8 cellular contexts compared by ENCODE assay signal in genomic region chr2:208064220-208064951, GRCh38. TPM values are rescaled to one million over a fixed set of nuclear protein-coding genes. Genes with fewer than 3 reads are reported as not detected.
A peak's percentile ranks its signal among the peaks of the same experiment; 100 is the strongest.
DNase-seq lines count a peak whose midpoint lies in the region; ATAC-seq and TF ChIP-seq lines count a peak whose summit lies in the region.

No MANE protein-coding gene starts in this region.

- ATAC-seq in GM18868 (IDR thresholded peaks at IDR 0.05; ENCODE audit: unreplicated experiment) (peak; percentile 85), HG02970 (IDR thresholded peaks at IDR 0.05; ENCODE audit: low FRiP score, unreplicated experiment) (peak; percentile 68)

- peaks cover 5 to 9% of the 10 kb centered on the region in 2 experiments for H3K27me3 ChIP-seq in mesenchymal stem cell (ENCODE audit: control insufficient read depth in 1 of 2, insufficient read depth in 1 of 2, low read length in 2 of 2)
- no peaks in the 10 kb centered on the region for H3K27me3 ChIP-seq in endodermal cell (ENCODE audit: control insufficient read depth, insufficient read depth, low read length, poor library complexity, severe bottlenecking)
- H3K27me3 ChIP-seq in hepatocyte: no peaks in the 10 kb centered on the region

- no peaks in the 10 kb centered on the region for H4K20me1 ChIP-seq in hepatocyte (ENCODE audit: insufficient read depth, poor library complexity, severe bottlenecking)

- H3K4me3 ChIP-seq in mesenchymal stem cell (ENCODE audit: insufficient read depth in 1 of 2, low read depth in 1 of 2, low read length in 2 of 2) (no peak overlapping the region), endodermal cell (ENCODE audit: low read length) (no peak overlapping the region), hepatocyte (no peak overlapping the region)

- no peak overlapping the region for H2AK5ac ChIP-seq in mesenchymal stem cell (ENCODE audit: low read length, severe bottlenecking)

- TF ChIP-seq CTCF in endodermal cell (conservative IDR thresholded peaks at IDR 0.05) (no peak), hepatocyte (IDR thresholded peaks at IDR 0.05; ENCODE audit: poor library complexity) (no peak)

- no peaks in the 10 kb centered on the region for H3K36me3 Mint-ChIP-seq in endodermal cell (ENCODE audit: low read depth)

- H3K27ac ChIP-seq in mesenchymal stem cell (ENCODE audit: low read length, poor library complexity, severe bottlenecking): peak overlapping the region; percentile 64
- H3K27ac ChIP-seq in endodermal cell (ENCODE audit: low read depth, low read length): no peak overlapping the region
- no peak overlapping the region for H3K27ac ChIP-seq in hepatocyte
- H3K27ac ChIP-seq in caudate nucleus (ENCODE audit: low read depth, low read length): no peak overlapping the region

- H2AFZ ChIP-seq in mesenchymal stem cell (ENCODE audit: low read depth, low read length) (no peak overlapping the region), hepatocyte (no peak overlapping the region)

- H3K36me3 ChIP-seq in mesenchymal stem cell (ENCODE audit: control insufficient read depth in 1 of 2, insufficient read depth in 2 of 2, low read depth in 1 of 2, low read length in 2 of 2) (no peaks in the 10 kb centered on the region), endodermal cell (ENCODE audit: control insufficient read depth, insufficient read depth, low read length) (no peaks in the 10 kb centered on the region), hepatocyte (replicated peaks; ENCODE audit: insufficient read depth, low read depth) (no peaks in the 10 kb centered on the region)

- no peak overlapping the region for H3K23ac ChIP-seq in mesenchymal stem cell (ENCODE audit: low read length in 2 of 2)

- no peaks in the 10 kb centered on the region for H3K79me1 ChIP-seq in mesenchymal stem cell (replicated peaks; ENCODE audit: low read length, poor library complexity, severe bottlenecking)

- H3K4me3 Mint-ChIP-seq in endodermal cell: no peak overlapping the region

- DNase-seq in SIG-M5 (lab: John Stamatoyannopoulos, UW): peak; percentile 26
- peak; percentile 90 for DNase-seq in mesenchymal stem cell
- DNase-seq in endodermal cell: no peak
- no peak for DNase-seq in cerebellar nuclear complex (lab: John Stamatoyannopoulos, UW)
- DNase-seq in hepatocyte (ENCODE audit: low spot score): no peak
- DNase-seq in caudate nucleus (lab: John Stamatoyannopoulos, UW): no peak

- H3K9ac ChIP-seq in mesenchymal stem cell (ENCODE audit: low read length) (no peak overlapping the region), endodermal cell (ENCODE audit: extremely low read depth, low read length, poor library complexity, severe bottlenecking) (no peak overlapping the region)

- H3K27me3 Mint-ChIP-seq in endodermal cell (ENCODE audit: insufficient read depth): no peaks in the 10 kb centered on the region

- no peak overlapping the region for H2BK12ac ChIP-seq in mesenchymal stem cell (ENCODE audit: low read length in 2 of 2)

- no peak overlapping the region for H3K14ac ChIP-seq in mesenchymal stem cell (ENCODE audit: low read length in 2 of 2)

- no peaks in the 10 kb centered on the region for H3K4me1 Mint-ChIP-seq in endodermal cell

- H3K9me2 ChIP-seq in hepatocyte (replicated peaks; ENCODE audit: insufficient read depth): no peaks in the 10 kb centered on the region

- peaks cover 4% of the 10 kb centered on the region for H3K4me1 ChIP-seq in mesenchymal stem cell (ENCODE audit: control insufficient read depth, insufficient read depth, low read depth, low read length)
- no peaks in the 10 kb centered on the region for H3K4me1 ChIP-seq in endodermal cell (ENCODE audit: control insufficient read depth, insufficient read depth, low read length)
- no peaks in the 10 kb centered on the region for H3K4me1 ChIP-seq in hepatocyte (ENCODE audit: insufficient read depth)

- no peaks in the 10 kb centered on the region for H3K79me2 ChIP-seq in hepatocyte

- peak overlapping the region in 1 of 2 experiments; percentile 52 for H3K18ac ChIP-seq in mesenchymal stem cell (ENCODE audit: low read depth in 1 of 2, low read length in 2 of 2)

- no peaks in the 10 kb centered on the region for H3K9me3 ChIP-seq in mesenchymal stem cell (ENCODE audit: control insufficient read depth, low read length)
- H3K9me3 ChIP-seq in endodermal cell (ENCODE audit: control insufficient read depth, low read length): no peaks in the 10 kb centered on the region
- no peaks in the 10 kb centered on the region for H3K9me3 ChIP-seq in hepatocyte (ENCODE audit: low read depth)

- WGBS in mesenchymal stem cell: 83% methylated on average over 7 of the region's 8 CpGs
- 79 to 80% methylated on average over 6 to 8 of the region's 8 CpGs for WGBS in endodermal cell (ENCODE audit: insufficient coverage in 1 of 2, insufficient read length in 1 of 2), 2 experiments
- 88% methylated on average over 8 of the region's 8 CpGs for WGBS in hepatocyte (ENCODE audit: low lambda C conversion rate, missing lambda C conversion rate)

- no peak overlapping the region for H2BK120ac ChIP-seq in mesenchymal stem cell (ENCODE audit: low read depth, low read length)

- peaks cover 3% of the 10 kb centered on the region for H3K9me3 Mint-ChIP-seq in endodermal cell

- H2BK15ac ChIP-seq in mesenchymal stem cell (ENCODE audit: low read depth, poor library complexity, severe bottlenecking): no peak overlapping the region

- peak overlapping the region; percentile 76 for H4K91ac ChIP-seq in mesenchymal stem cell (ENCODE audit: low read length)

- peak overlapping the region; percentile 19 for H4K8ac ChIP-seq in mesenchymal stem cell (ENCODE audit: low read length)

- no peak overlapping the region for H3K27ac Mint-ChIP-seq in endodermal cell

- H3K4me2 ChIP-seq in mesenchymal stem cell (ENCODE audit: low read length, poor library complexity, severe bottlenecking) (no peak overlapping the region), hepatocyte (no peak overlapping the region)

- no peak overlapping the region for H2BK5ac ChIP-seq in mesenchymal stem cell (ENCODE audit: low read depth, low read length, poor library complexity, severe bottlenecking)

- H3K4ac ChIP-seq in mesenchymal stem cell (ENCODE audit: low read depth in 1 of 2, low read length in 2 of 2): no peak overlapping the region

RNA-seq across cellular contexts. Expression of gene PLEKHM3, which starts 39.1 kb away (rescaled TPM):
- 3.5 TPM for polyA plus RNA-seq in mesenchymal stem cell (2013, experiment 1 of 2)
- 3.6 TPM for polyA plus RNA-seq in mesenchymal stem cell (2013, experiment 2 of 2)
- total RNA-seq in endodermal cell: 10 to 100 TPM; 13.3 to 17.9 TPM
- 6.8 TPM for polyA plus RNA-seq in endodermal cell (2013, experiment 1 of 2)
- 6.6 TPM for polyA plus RNA-seq in endodermal cell (2013, experiment 2 of 2)
- total RNA-seq in hepatocyte: 11.1 and 14.3 TPM in 2 replicates
- 4.2 and 7.2 TPM in 2 replicates for polyA plus RNA-seq in hepatocyte

RNA-seq across cellular contexts. Expression of gene CRYGD, which starts 59.9 kb away (rescaled TPM):
- polyA plus RNA-seq in mesenchymal stem cell (2013, experiment 1 of 2): not detected
- not detected for polyA plus RNA-seq in mesenchymal stem cell (2013, experiment 2 of 2)
- total RNA-seq in endodermal cell (1 to 10 TPM in 1 of 2 donors, not detected in 1; 2.2 TPM), hepatocyte (not detected in 2 replicates)
- 0.71 TPM for polyA plus RNA-seq in endodermal cell (2013, experiment 1 of 2)
- polyA plus RNA-seq in endodermal cell (2013, experiment 2 of 2): 1.4 TPM
- polyA plus RNA-seq in hepatocyte: 0.47 and 0.85 TPM in 2 replicates

Comparison
In these comparisons a context has a peak if more than half of its experiments do, and no peak if none do; other contexts are left out.
1. DNase-seq: peak in SIG-M5 (single experiment) and mesenchymal stem cell (single experiment); none in endodermal cell (single experiment), cerebellar nuclear complex (0 of 2), hepatocyte (single experiment) and caudate nucleus (0 of 61).